ENCODE assay signal across 8 cellular contexts in genomic region chr1:203325418-203326091, GRCh38. TPM values are rescaled to one million over a fixed set of nuclear protein-coding genes. Genes with fewer than 3 reads are reported as not detected.
DNase-seq lines count a peak whose midpoint lies in the region; ATAC-seq and TF ChIP-seq lines count a peak whose summit lies in the region.

No MANE protein-coding gene starts in this region.

- intact Hi-C loops in testis (cut with DNase I; ENCODE audit: low total_unique reads), result loop anchor here (5.0 kb wide), 1 partner anchor 53 kb away; no protein-coding TSS in a partner anchor

- H3K4me1 Mint-ChIP-seq in activated CD8-positive, alpha-beta T cell treated with anti-CD3 and anti-CD28 coated beads, Interleukin-2, amount 10 ng/mL, durations not matched to agents 7 days and 5 days (ENCODE audit: low read depth), result peaks cover 81% of the 10 kb centered on the region

- no peaks in the 10 kb centered on the region for H3K9me3 Mint-ChIP-seq in activated CD8-positive, alpha-beta T cell treated with anti-CD3 and anti-CD28 coated beads, Interleukin-2, amount 10 ng/mL, durations not matched to agents 7 days and 5 days (ENCODE audit: insufficient read depth)

- no peak for TF ChIP-seq POLR2A in testis (IDR thresholded peaks at IDR 0.05)

- H3K4me3 ChIP-seq in testis, result no peak overlapping the region

- 57 to 58% methylated on average over 13 of the region's 13 CpGs for WGBS in testis, 2 donors

- H3K27ac Mint-ChIP-seq in activated CD8-positive, alpha-beta T cell treated with anti-CD3 and anti-CD28 coated beads, Interleukin-2, amount 10 ng/mL, durations not matched to agents 7 days and 5 days, result peak overlapping the region; percentile 71

- no peaks in the 10 kb centered on the region for H3K36me3 ChIP-seq in testis (ENCODE audit: low read depth, missing control alignments)

- DNase-seq in D341Med (ENCODE audit: low spot score) (peak; percentile 95), NCI-H1092 (lab: John Stamatoyannopoulos, UW) (peak; percentile 100), left kidney (ENCODE audit: low read depth, low spot score) (peak; percentile 68), testis (peak; percentile 61), NCI-H187 treated with DMSO at 0.1 percent for 48 hours (lab: John Stamatoyannopoulos, UW) (no peak), KG1 (lab: John Stamatoyannopoulos, UW) (no peak), RKO (ENCODE audit: low spot score) (no peak)
- no peak for DNase-seq in activated CD8-positive, alpha-beta T cell treated with anti-CD3 and anti-CD28 coated beads, Interleukin-2, amount 10 ng/mL, durations not matched to agents 7 days and 5 days

- ATAC-seq in activated CD8-positive, alpha-beta T cell treated with anti-CD3 and anti-CD28 coated beads, Interleukin-2, amount 10 ng/mL, durations not matched to agents 7 days and 5 days, result no peak

- H3K27me3 Mint-ChIP-seq in activated CD8-positive, alpha-beta T cell treated with anti-CD3 and anti-CD28 coated beads, Interleukin-2, amount 10 ng/mL, durations not matched to agents 7 days and 5 days (ENCODE audit: low read depth), result peaks cover 2% of the 10 kb centered on the region

- peaks cover 20% of the 10 kb centered on the region for H3K4me1 ChIP-seq in testis

- peak overlapping the region; percentile 56 for H3K4me3 Mint-ChIP-seq in activated CD8-positive, alpha-beta T cell treated with anti-CD3 and anti-CD28 coated beads, Interleukin-2, amount 10 ng/mL, durations not matched to agents 7 days and 5 days

- H3K9me3 ChIP-seq in testis, result no peaks in the 10 kb centered on the region

- TF ChIP-seq CTCF in testis (IDR thresholded peaks at IDR 0.05), result no peak

- POLR2A ChIA-PET in activated CD8-positive, alpha-beta T cell treated with anti-CD3 and anti-CD28 coated beads, Interleukin-2, amount 10 ng/mL, durations not matched to agents 7 days and 5 days (lab: Charles Lee), result interaction anchor here (1.1 to 9.5 kb wide), 5 partner anchors 9 to 55 kb away, joined by 4 to 234 read pairs (median 10); no protein-coding TSS in a partner anchor

- no peaks in the 10 kb centered on the region for H3K27me3 ChIP-seq in testis

- CTCF ChIA-PET in activated CD8-positive, alpha-beta T cell treated with anti-CD3 and anti-CD28 coated beads, Interleukin-2, amount 10 ng/mL, durations not matched to agents 7 days and 5 days (lab: Charles Lee), result interaction anchor here (1.2 to 9.7 kb wide), 8 partner anchors 9 to 54 kb away, joined by 4 to 306 read pairs (median 76); partner anchors contain the start of gene BTG2

- peak overlapping the region in 1 of 2 donors; percentile 91 for H3K27ac ChIP-seq in testis

- H3K36me3 Mint-ChIP-seq in activated CD8-positive, alpha-beta T cell treated with anti-CD3 and anti-CD28 coated beads, Interleukin-2, amount 10 ng/mL, durations not matched to agents 7 days and 5 days (ENCODE audit: low read depth), result no peaks in the 10 kb centered on the region

RNA-seq across cellular contexts. Expression of gene BTG2, which starts 20.2 kb away (rescaled TPM):
- 10 to 100 TPM; 58.6 to 58.9 TPM for total RNA-seq in activated CD8-positive, alpha-beta T cell treated with anti-CD3 and anti-CD28 coated beads, Interleukin-2, amount 10 ng/mL, durations not matched to agents 7 days and 5 days
- 10 to 100 TPM; 14.5 to 23.8 TPM for total RNA-seq in testis
- 25.4 TPM for polyA plus RNA-seq in testis (ENCODE audit: insufficient read depth, low read depth, low replicate concordance)

RNA-seq across cellular contexts. Expression of gene FMOD, which starts 25.4 kb away (rescaled TPM):
- total RNA-seq in activated CD8-positive, alpha-beta T cell treated with anti-CD3 and anti-CD28 coated beads, Interleukin-2, amount 10 ng/mL, durations not matched to agents 7 days and 5 days, result not detected
- total RNA-seq in testis, result 1 to 10 TPM; 5.2 to 9.5 TPM
- polyA plus RNA-seq in testis (ENCODE audit: insufficient read depth, low read depth, low replicate concordance), result 26.4 TPM

Comparison
In these comparisons a context has a peak if more than half of its experiments do, and no peak if none do; other contexts are left out.
1. DNase-seq: peak in D341Med (single experiment), NCI-H1092 (single experiment), left kidney (single experiment) and testis (single experiment); none in activated CD8-positive, alpha-beta T cell treated with anti-CD3 and anti-CD28 coated beads, Interleukin-2, amount 10 ng/mL, durations not matched to agents 7 days and 5 days (single experiment), NCI-H187 treated with DMSO at 0.1 percent for 48 hours (single experiment), KG1 (single experiment) and RKO (single experiment).
2. RNA of gene FMOD, which starts 25.4 kb away (total RNA-seq): 5.2 to 9.5 TPM in testis; not detected in activated CD8-positive, alpha-beta T cell treated with anti-CD3 and anti-CD28 coated beads, Interleukin-2, amount 10 ng/mL, durations not matched to agents 7 days and 5 days; every median in the first group is over 4 times any median in the second.